In the genomic region with DNA sequence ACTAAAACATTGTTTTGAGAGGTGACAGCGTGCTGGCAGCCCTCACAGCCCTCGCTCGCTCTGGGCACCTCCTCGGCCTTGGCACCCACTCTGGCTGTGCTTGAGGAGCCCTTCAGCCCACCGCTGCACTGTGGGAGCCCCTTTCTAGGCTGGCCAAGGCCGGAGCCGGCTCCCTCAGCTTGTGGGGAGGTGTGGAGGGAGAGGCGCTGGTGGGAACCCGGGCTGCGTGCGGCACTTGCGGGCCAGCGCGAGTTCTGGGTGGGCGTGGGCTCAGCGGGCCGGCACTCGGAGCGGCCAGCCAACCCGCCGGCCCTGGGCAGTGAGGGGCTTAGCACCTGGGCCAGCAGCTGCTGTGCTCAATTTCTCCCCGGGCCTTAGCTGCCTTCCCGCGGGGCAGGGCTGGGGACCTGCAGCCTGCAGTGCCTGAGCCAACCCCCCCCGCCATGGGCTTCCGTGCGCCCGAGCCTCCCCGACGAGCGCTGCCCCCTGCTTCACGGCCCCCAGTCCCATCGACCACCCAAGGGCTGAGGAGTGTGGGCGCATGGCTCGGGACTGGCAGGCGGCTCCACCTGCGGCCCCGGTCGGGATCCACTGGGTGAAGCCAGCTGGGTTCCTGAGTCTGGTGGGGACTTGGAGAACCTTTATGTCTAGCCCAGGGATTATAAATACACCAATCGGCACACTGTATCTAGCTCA, we compare ENCODE assay signal across 6 cellular contexts. TPM values are rescaled to one million over a fixed set of nuclear protein-coding genes. Genes with fewer than 3 reads are reported as not detected.
DNase-seq lines count a peak whose midpoint lies in the region; ATAC-seq and TF ChIP-seq lines count a peak whose summit lies in the region.
"Not testable (repeated sequence)": the region's sequence is repeated elsewhere in the genome, so short reads cannot be mapped to it uniquely, and the experiment has no call there.

No MANE protein-coding gene starts in this region.

- H3K9me3 ChIP-seq in CD8-positive, alpha-beta memory T cell (ENCODE audit: low read length); H9 (ENCODE audit: control insufficient read depth, low read depth, low read length): not testable (repeated sequence)

- not testable (repeated sequence) for H3K27ac ChIP-seq in CD8-positive, alpha-beta memory T cell (ENCODE audit: low read depth, low read length); H9 (ENCODE audit: insufficient read length, low read depth, low read length)

- H3K14ac ChIP-seq in H9 (ENCODE audit: insufficient read depth, low read length), result not testable (repeated sequence)

- not testable (repeated sequence) for H3K9ac ChIP-seq in H9 (ENCODE audit: extremely low read depth, insufficient read length, low read length)

- ATAC-seq in stimulated activated effector memory CD8-positive, alpha-beta T cell treated with anti-CD3 and anti-CD28 coated beads, Interleukin-12 subunit alpha, Interleukin-12 subunit beta, amount 100 ng/mL, for 72 hours, result not testable (repeated sequence)

- H2AFZ ChIP-seq in H9 (ENCODE audit: low read length), result not testable (repeated sequence)

- H2BK5ac ChIP-seq in H9 (ENCODE audit: insufficient read length, low read length), result not testable (repeated sequence)

- peak overlapping the region in 5 of 7 donors; percentile 35 to 83 (median 58) for H3K4me3 Mint-ChIP-seq in CD8-positive, alpha-beta memory T cell
- H3K4me3 Mint-ChIP-seq in H9 (peak overlapping the region; percentile 66 to 95; a peak in 4 of 5 replicates), immature natural killer cell (peak overlapping the region in 4 of 5 donors; percentile 25 to 96 (median 70)), neural crest cell (peak overlapping the region; percentile 71)
- H3K4me3 Mint-ChIP-seq in activated naive CD8-positive, alpha-beta T cell, result peak overlapping the region; percentile 22
- H3K4me3 Mint-ChIP-seq in stimulated activated effector memory CD8-positive, alpha-beta T cell treated with anti-CD3 and anti-CD28 coated beads, Interleukin-12 subunit alpha, Interleukin-12 subunit beta, amount 100 ng/mL, for 72 hours, result peak overlapping the region; percentile 92

- no CpG with 5 or more reads among the region's 40 CpGs for WGBS in H9 (ENCODE audit: extremely low coverage, insufficient read length, low lambda C conversion rate)

- TF ChIP-seq CTCF in H9 (conservative IDR thresholded peaks at IDR 0.05); neural crest cell (conservative IDR thresholded peaks at IDR 0.05): not testable (repeated sequence)

- H3T11ph ChIP-seq in H9 (ENCODE audit: low read length), result not testable (repeated sequence)

- peaks cover 16% of the 10 kb centered on the region; the same call in 1 of the 2 replicates for H3K79me2 ChIP-seq in H9 (ENCODE audit: insufficient read depth, low read length)

- H3K4ac ChIP-seq in H9 (ENCODE audit: low read depth, low read length), result not testable (repeated sequence)

- H3K4me1 Mint-ChIP-seq in CD8-positive, alpha-beta memory T cell, result peaks cover 12 to 29% (median 26%) of the 10 kb centered on the region in 3 donors
- peaks cover 23 to 38% of the 10 kb centered on the region in 2 experiments for H3K4me1 Mint-ChIP-seq in H9
- peaks cover 34% of the 10 kb centered on the region for H3K4me1 Mint-ChIP-seq in activated naive CD8-positive, alpha-beta T cell (ENCODE audit: low read depth)
- H3K4me1 Mint-ChIP-seq in immature natural killer cell, result peaks cover 34% of the 10 kb centered on the region in 2 donors
- H3K4me1 Mint-ChIP-seq in neural crest cell, result peaks cover 21% of the 10 kb centered on the region
- peaks cover 28% of the 10 kb centered on the region for H3K4me1 Mint-ChIP-seq in stimulated activated effector memory CD8-positive, alpha-beta T cell treated with anti-CD3 and anti-CD28 coated beads, Interleukin-12 subunit alpha, Interleukin-12 subunit beta, amount 100 ng/mL, for 72 hours

- H3K27ac Mint-ChIP-seq in CD8-positive, alpha-beta memory T cell, result peak overlapping the region in 1 of 8 donors; percentile 85
- H3K27ac Mint-ChIP-seq in H9, result peak overlapping the region in 1 of 3 experiments; percentile 53; a peak in 1 of 7 replicates
- H3K27ac Mint-ChIP-seq in activated naive CD8-positive, alpha-beta T cell; immature natural killer cell; neural crest cell (ENCODE audit: unreplicated experiment); stimulated activated effector memory CD8-positive, alpha-beta T cell treated with anti-CD3 and anti-CD28 coated beads, Interleukin-12 subunit alpha, Interleukin-12 subunit beta, amount 100 ng/mL, for 72 hours: not testable (repeated sequence)

- not testable (repeated sequence) for H2BK12ac ChIP-seq in H9 (ENCODE audit: insufficient read length, low read depth, low read length)

- H3K23ac ChIP-seq in H9 (ENCODE audit: insufficient read length, low read depth, low read length), result not testable (repeated sequence)

- not testable (repeated sequence) for H3K4me2 ChIP-seq in H9 (ENCODE audit: insufficient read depth, insufficient read length, low read length)

- POLR2A ChIA-PET in CD8-positive, alpha-beta memory T cell (lab: Charles Lee), result not testable (repeated sequence)

- H3K36me3 Mint-ChIP-seq in CD8-positive, alpha-beta memory T cell, result peaks cover 0 to 14% (median 2%) of the 10 kb centered on the region in 3 donors
- not testable (repeated sequence) for H3K36me3 Mint-ChIP-seq in H9 (ENCODE audit: insufficient read depth in 1 of 3, low read depth in 3 of 3); activated naive CD8-positive, alpha-beta T cell; immature natural killer cell; neural crest cell (ENCODE audit: low read depth); stimulated activated effector memory CD8-positive, alpha-beta T cell treated with anti-CD3 and anti-CD28 coated beads, Interleukin-12 subunit alpha, Interleukin-12 subunit beta, amount 100 ng/mL, for 72 hours

- CTCF ChIA-PET in CD8-positive, alpha-beta memory T cell (lab: Charles Lee), result not testable (repeated sequence)

- H2BK15ac ChIP-seq in H9 (ENCODE audit: low read depth, low read length), result not testable (repeated sequence)

- H3K18ac ChIP-seq in H9 (ENCODE audit: insufficient read length, low read depth, low read length), result not testable (repeated sequence)

- DNase-seq in CD8-positive, alpha-beta memory T cell; H9; immature natural killer cell; neural crest cell (ENCODE audit: low read depth, low spot score); stimulated activated effector memory CD8-positive, alpha-beta T cell treated with anti-CD3 and anti-CD28 coated beads, Interleukin-12 subunit alpha, Interleukin-12 subunit beta, amount 100 ng/mL, for 72 hours (ENCODE audit: low spot score in 2 of 2): not testable (repeated sequence)

- H4K5ac ChIP-seq in H9 (ENCODE audit: insufficient read length, low read depth, low read length), result not testable (repeated sequence)

- H3K9me3 Mint-ChIP-seq in CD8-positive, alpha-beta memory T cell; H9; activated naive CD8-positive, alpha-beta T cell (ENCODE audit: low read depth); immature natural killer cell; neural crest cell; stimulated activated effector memory CD8-positive, alpha-beta T cell treated with anti-CD3 and anti-CD28 coated beads, Interleukin-12 subunit alpha, Interleukin-12 subunit beta, amount 100 ng/mL, for 72 hours: not testable (repeated sequence)

- H4K20me1 ChIP-seq in H9 (ENCODE audit: control insufficient read depth, insufficient read depth, insufficient read length), result not testable (repeated sequence)

- H3K79me1 ChIP-seq in H9 (ENCODE audit: insufficient read depth, low read depth, low read length, poor library complexity, severe bottlenecking), result not testable (repeated sequence)

- not testable (repeated sequence) for H3K4me3 ChIP-seq in CD8-positive, alpha-beta memory T cell (ENCODE audit: low read length)

- H2BK120ac ChIP-seq in H9 (ENCODE audit: low read depth, low read length, poor library complexity, severe bottlenecking), result not testable (repeated sequence)

- not testable (repeated sequence) for H2AK5ac ChIP-seq in H9 (ENCODE audit: insufficient read length, low read length)

- not testable (repeated sequence) for H3K23me2 ChIP-seq in H9 (ENCODE audit: insufficient read length, low read depth, low read length, poor library complexity, severe bottlenecking)

- H4K8ac ChIP-seq in H9 (replicated peaks; ENCODE audit: insufficient read length, low read depth, low read length), result not testable (repeated sequence)

- H2BK20ac ChIP-seq in H9 (ENCODE audit: low read depth, low read length, poor library complexity, severe bottlenecking), result not testable (repeated sequence)

- H3K56ac ChIP-seq in H9 (ENCODE audit: insufficient read length, low read depth, low read length), result not testable (repeated sequence)

- not testable (repeated sequence) for H3K36me3 ChIP-seq in CD8-positive, alpha-beta memory T cell (ENCODE audit: insufficient read depth, low read length)

- H4K91ac ChIP-seq in H9 (ENCODE audit: insufficient read length, low read depth, low read length), result not testable (repeated sequence)

- H3K27me3 ChIP-seq in CD8-positive, alpha-beta memory T cell (ENCODE audit: insufficient read depth, low read length, poor library complexity, severe bottlenecking); H9 (ENCODE audit: insufficient read depth, low read length): not testable (repeated sequence)

- not testable (repeated sequence) for H3K27me3 Mint-ChIP-seq in CD8-positive, alpha-beta memory T cell; H9 (ENCODE audit: low read depth); activated naive CD8-positive, alpha-beta T cell; immature natural killer cell (ENCODE audit: low read depth in 3 of 3); neural crest cell (ENCODE audit: low read depth)

- peaks cover 20% of the 10 kb centered on the region for H3K4me1 ChIP-seq in CD8-positive, alpha-beta memory T cell (ENCODE audit: insufficient read depth, low read length)
- not testable (repeated sequence) for H3K4me1 ChIP-seq in H9 (ENCODE audit: insufficient read depth, low read length)

RNA-seq across cellular contexts. Expression of a gene that starts 1.6 kb away (rescaled TPM):
- 10 to 100 TPM; 43.1 to 44.6 TPM for total RNA-seq in CD8-positive, alpha-beta memory T cell
- polyA plus RNA-seq in CD8-positive, alpha-beta memory T cell, result 41.5 TPM
- total RNA-seq in H9 (2021) (29.7 and 29.9 TPM in 2 replicates), neural crest cell (22.6 and 24.9 TPM in 2 replicates)
- 10 to 100 TPM; 23.8 to 33.8 (median 25.6) TPM for polyA plus RNA-seq in immature natural killer cell

RNA-seq across cellular contexts. Expression of a gene that starts 37.7 kb away (rescaled TPM):
- 1 to 10 TPM; 1.1 to 1.2 TPM for total RNA-seq in CD8-positive, alpha-beta memory T cell
- polyA plus RNA-seq in CD8-positive, alpha-beta memory T cell, result 0.94 TPM
- 0.96 and 1.2 TPM in 2 replicates for total RNA-seq in H9 (2021)
- 1 to 10 TPM in 2 of 3 donors, under 1 TPM in 1; 0.29 to 1.7 (median 1.6) TPM for polyA plus RNA-seq in immature natural killer cell
- 0.40 and 0.59 TPM in 2 replicates for total RNA-seq in neural crest cell

Comparison
In these comparisons a context has a peak if more than half of its experiments do, and no peak if none do; other contexts are left out.
1. H3K4me3 Mint-ChIP-seq: peak in every context shown above with its lines; median percentile 92 in stimulated activated effector memory CD8-positive, alpha-beta T cell treated with anti-CD3 and anti-CD28 coated beads, Interleukin-12 subunit alpha, Interleukin-12 subunit beta, amount 100 ng/mL, for 72 hours; 80 in H9; 71 in neural crest cell; 70 in immature natural killer cell; 58 in CD8-positive, alpha-beta memory T cell; 22 in activated naive CD8-positive, alpha-beta T cell.